In genomic region chr7:2353113-2353512, GRCh38 we compare ENCODE assay signal across 8 cellular contexts. TPM values are rescaled to one million over a fixed set of nuclear protein-coding genes. Genes with fewer than 3 reads are reported as not detected.
A peak's percentile ranks its signal among the peaks of the same experiment; 100 is the strongest.
DNase-seq lines count a peak whose midpoint lies in the region; ATAC-seq, FAIRE-seq and TF ChIP-seq lines count a peak whose summit lies in the region.

No MANE protein-coding gene starts in this region.

- no peak for FAIRE-seq in keratinocyte (lab: Jason Lieb, UNC)

- intact Hi-C loops in activated T-helper 2 cell treated with anti-CD3 and anti-CD28 coated beads, Interferon-gamma antibody, Interleukin-2, Interleukin-4, amounts not matched to agents 10 μg/mL and 5 μg/mL and 100 μg/mL, durations not matched to agents 14 hours and 24 hours and 36 hours (cut with micrococcal nuclease), result no loop called here

- TF ChIP-seq CTCF in keratinocyte (optimal IDR thresholded peaks at IDR 0.05 in 1 of 3, IDR thresholded peaks at IDR 0.05 in 1 of 3, conservative IDR thresholded peaks at IDR 0.05 in 1 of 3; ENCODE audit: extremely low read depth in 1 of 3, insufficient read depth in 2 of 3, low read length in 3 of 3), result no peak

- dilution Hi-C loops in keratinocyte (cut with MboI; ENCODE audit: extremely low pct_ligation_motif_present, low sequenced_read_pairs), result no loop called here

- no peak for DNase-seq in activated T-cell treated with anti-CD3 and anti-CD28 coated beads, Interleukin-2, amount 50 U/mL, for 24 hours
- no peak for DNase-seq in activated T-cell treated with anti-CD3 and anti-CD28 coated beads, Interleukin-2, amount 50 U/mL, for 1 hour
- no peak for DNase-seq in activated T-helper 2 cell treated with anti-CD3 and anti-CD28 coated beads, Interferon-gamma antibody, Interleukin-2, Interleukin-4, amounts not matched to agents 10 μg/mL and 5 μg/mL and 100 μg/mL, durations not matched to agents 14 hours and 24 hours and 36 hours (ENCODE audit: low spot score)
- DNase-seq in keratinocyte (ENCODE audit: low read depth, low spot score) (no peak), NCI-H526 (lab: John Stamatoyannopoulos, UW) (no peak)

- no peaks in the 10 kb centered on the region for H3K27me3 Mint-ChIP-seq in activated T-cell treated with anti-CD3 and anti-CD28 coated beads, Interleukin-2, amount 50 U/mL, for 24 hours
- no peaks in the 10 kb centered on the region for H3K27me3 Mint-ChIP-seq in activated T-helper 2 cell treated with anti-CD3 and anti-CD28 coated beads, Interferon-gamma antibody, Interleukin-2, Interleukin-4, amounts not matched to agents 10 μg/mL and 5 μg/mL and 100 μg/mL, durations not matched to agents 14 hours and 24 hours and 36 hours (ENCODE audit: low read depth)

- H3K36me3 Mint-ChIP-seq in activated T-cell treated with anti-CD3 and anti-CD28 coated beads, Interleukin-2, amount 50 U/mL, for 24 hours (ENCODE audit: low read depth), result peaks cover 46% of the 10 kb centered on the region
- peaks cover 20% of the 10 kb centered on the region for H3K36me3 Mint-ChIP-seq in activated T-helper 2 cell treated with anti-CD3 and anti-CD28 coated beads, Interferon-gamma antibody, Interleukin-2, Interleukin-4, amounts not matched to agents 10 μg/mL and 5 μg/mL and 100 μg/mL, durations not matched to agents 14 hours and 24 hours and 36 hours (ENCODE audit: low read depth)

- peak overlapping the region; percentile 99 for H3K27ac Mint-ChIP-seq in activated T-cell treated with anti-CD3 and anti-CD28 coated beads, Interleukin-2, amount 50 U/mL, for 24 hours
- peak overlapping the region; percentile 98 for H3K27ac Mint-ChIP-seq in activated T-helper 2 cell treated with anti-CD3 and anti-CD28 coated beads, Interferon-gamma antibody, Interleukin-2, Interleukin-4, amounts not matched to agents 10 μg/mL and 5 μg/mL and 100 μg/mL, durations not matched to agents 14 hours and 24 hours and 36 hours

- H3K9me3 ChIP-seq in keratinocyte (ENCODE audit: control insufficient read depth, low read depth, low read length) (no peaks in the 10 kb centered on the region), stomach smooth muscle (ENCODE audit: control insufficient read depth in 2 of 2, low read length in 2 of 2) (no peaks in the 10 kb centered on the region)

- peak overlapping the region; percentile 94 for H3K4me2 ChIP-seq in keratinocyte (ENCODE audit: control insufficient read depth, extremely low read depth, insufficient read depth, low read depth, low read length)

- H3K9me1 ChIP-seq in keratinocyte (ENCODE audit: control insufficient read depth, extremely low read depth, insufficient read depth, low read length), result no peaks in the 10 kb centered on the region

- H2AFZ ChIP-seq in keratinocyte (ENCODE audit: control insufficient read depth, low read length), result no peak overlapping the region

- H3K9me3 Mint-ChIP-seq in activated T-cell treated with anti-CD3 and anti-CD28 coated beads, Interleukin-2, amount 50 U/mL, for 24 hours, result no peaks in the 10 kb centered on the region
- H3K9me3 Mint-ChIP-seq in activated T-helper 2 cell treated with anti-CD3 and anti-CD28 coated beads, Interferon-gamma antibody, Interleukin-2, Interleukin-4, amounts not matched to agents 10 μg/mL and 5 μg/mL and 100 μg/mL, durations not matched to agents 14 hours and 24 hours and 36 hours, result no peaks in the 10 kb centered on the region

- peaks cover 7 to 15% of the 10 kb centered on the region in 2 experiments for H3K36me3 ChIP-seq in keratinocyte (ENCODE audit: control insufficient read depth in 2 of 2, extremely low read depth in 1 of 2, insufficient read depth in 2 of 2, low read length in 2 of 2)
- peaks cover 0 to 3% of the 10 kb centered on the region in 2 donors for H3K36me3 ChIP-seq in stomach smooth muscle (ENCODE audit: control insufficient read depth in 2 of 2, insufficient read depth in 2 of 2, low read length in 2 of 2)

- ATAC-seq in GM19467 (IDR thresholded peaks at IDR 0.05; ENCODE audit: unreplicated experiment) (no peak), HG03045 (IDR thresholded peaks at IDR 0.05; ENCODE audit: unreplicated experiment) (no peak)

- H3K27me3 ChIP-seq in keratinocyte (ENCODE audit: control insufficient read depth, extremely low read depth, insufficient read depth, low read length), result no peaks in the 10 kb centered on the region
- no peaks in the 10 kb centered on the region for H3K27me3 ChIP-seq in stomach smooth muscle (ENCODE audit: control insufficient read depth in 1 of 2, insufficient read depth in 2 of 2, low read length in 2 of 2)

- H3K4me1 Mint-ChIP-seq in activated T-cell treated with anti-CD3 and anti-CD28 coated beads, Interleukin-2, amount 50 U/mL, for 24 hours (ENCODE audit: low read depth), result peaks cover 32% of the 10 kb centered on the region
- H3K4me1 Mint-ChIP-seq in activated T-helper 2 cell treated with anti-CD3 and anti-CD28 coated beads, Interferon-gamma antibody, Interleukin-2, Interleukin-4, amounts not matched to agents 10 μg/mL and 5 μg/mL and 100 μg/mL, durations not matched to agents 14 hours and 24 hours and 36 hours (ENCODE audit: low read depth), result peaks cover 8% of the 10 kb centered on the region

- H3K4me3 Mint-ChIP-seq in activated T-cell treated with anti-CD3 and anti-CD28 coated beads, Interleukin-2, amount 50 U/mL, for 24 hours, result peak overlapping the region; percentile 90
- peak overlapping the region; percentile 90 for H3K4me3 Mint-ChIP-seq in activated T-helper 2 cell treated with anti-CD3 and anti-CD28 coated beads, Interferon-gamma antibody, Interleukin-2, Interleukin-4, amounts not matched to agents 10 μg/mL and 5 μg/mL and 100 μg/mL, durations not matched to agents 14 hours and 24 hours and 36 hours (ENCODE audit: low read depth)

- H3K4me3 ChIP-seq in keratinocyte (ENCODE audit: control insufficient read depth in 2 of 3, extremely low read depth in 1 of 3, insufficient read depth in 2 of 3, low read depth in 1 of 3, low read length in 3 of 3) (peak overlapping the region; percentile 72 to 86 (median 83)), stomach smooth muscle (ENCODE audit: low read length in 2 of 2) (peak overlapping the region; percentile 78 to 90)

- H3K79me2 ChIP-seq in keratinocyte (ENCODE audit: control insufficient read depth, insufficient read depth, low read length), result peaks cover 39% of the 10 kb centered on the region

- no peak overlapping the region for H3K27ac ChIP-seq in keratinocyte (ENCODE audit: control insufficient read depth, insufficient read depth, low read length)
- no peak overlapping the region for H3K27ac ChIP-seq in stomach smooth muscle (ENCODE audit: low read length)

- H3K9ac ChIP-seq in keratinocyte (ENCODE audit: control insufficient read depth, extremely low read depth, insufficient read depth, low read length) (peak overlapping the region; percentile 100), stomach smooth muscle (ENCODE audit: low read length in 2 of 2) (no peak overlapping the region)

- peaks cover 9% of the 10 kb centered on the region for H4K20me1 ChIP-seq in keratinocyte (ENCODE audit: control insufficient read depth, extremely low read depth, insufficient read depth, low read length)

- peaks cover 17% of the 10 kb centered on the region for H3K4me1 ChIP-seq in keratinocyte (ENCODE audit: control insufficient read depth, extremely low read depth, insufficient read depth, low read length)
- peaks cover 24% of the 10 kb centered on the region for H3K4me1 ChIP-seq in stomach smooth muscle (ENCODE audit: control insufficient read depth, insufficient read depth, low read length)

RNA-seq across cellular contexts. Expression of gene EIF3B, which starts 1.5 kb away (rescaled TPM):
- total RNA-seq in activated T-helper 2 cell treated with anti-CD3 and anti-CD28 coated beads, Interferon-gamma antibody, Interleukin-2, Interleukin-4, amounts not matched to agents 10 μg/mL and 5 μg/mL and 100 μg/mL, durations not matched to agents 14 hours and 24 hours and 36 hours, result 242 and 245 TPM in 2 replicates
- 119 to 169 TPM (median 144 TPM) in 3 replicates for polyA plus RNA-seq in keratinocyte
- polyA plus RNA-seq in keratinocyte (2011; ENCODE audit: low read depth), result 278 TPM
- polyA plus RNA-seq in keratinocyte (2011; cell fraction: cytosol; rRNA removed), result 116 and 141 TPM in 2 replicates
- polyA plus RNA-seq in keratinocyte (2011; cell fraction: nucleus; rRNA removed), result 229 and 245 TPM in 2 replicates
- 114 and 215 TPM in 2 replicates for polyA plus RNA-seq in keratinocyte (2012; ENCODE audit: low replicate concordance)
- 134 to 169 TPM (median 149 TPM) in 3 replicates for polyA minus RNA-seq in keratinocyte
- polyA minus RNA-seq in keratinocyte (2011; cell fraction: cytosol; rRNA and poly(A)+ RNA removed), result 125 TPM
- 77.9 and 154 TPM in 2 replicates for polyA minus RNA-seq in keratinocyte (2011; cell fraction: nucleus; rRNA and poly(A)+ RNA removed)

RNA-seq across cellular contexts. Expression of gene SNX8, which starts 38.9 kb away (rescaled TPM):
- 31.8 and 38.7 TPM in 2 replicates for total RNA-seq in activated T-helper 2 cell treated with anti-CD3 and anti-CD28 coated beads, Interferon-gamma antibody, Interleukin-2, Interleukin-4, amounts not matched to agents 10 μg/mL and 5 μg/mL and 100 μg/mL, durations not matched to agents 14 hours and 24 hours and 36 hours
- 18.0 to 28.0 TPM (median 24.2 TPM) in 3 replicates for polyA plus RNA-seq in keratinocyte
- 9.6 TPM for polyA plus RNA-seq in keratinocyte (2011; ENCODE audit: low read depth)
- polyA plus RNA-seq in keratinocyte (2011; cell fraction: cytosol; rRNA removed), result 14.3 and 24.2 TPM in 2 replicates
- polyA plus RNA-seq in keratinocyte (2011; cell fraction: nucleus; rRNA removed), result 19.1 and 25.0 TPM in 2 replicates
- polyA plus RNA-seq in keratinocyte (2012; ENCODE audit: low replicate concordance), result 14.1 and 25.0 TPM in 2 replicates
- 32.6 to 65.7 TPM (median 40.5 TPM) in 3 replicates for polyA minus RNA-seq in keratinocyte
- 20.1 TPM for polyA minus RNA-seq in keratinocyte (2011; cell fraction: cytosol; rRNA and poly(A)+ RNA removed)
- polyA minus RNA-seq in keratinocyte (2011; cell fraction: nucleus; rRNA and poly(A)+ RNA removed), result 8.3 and 15.7 TPM in 2 replicates

RNA-seq across cellular contexts. Expression of gene CHST12, which starts 50.3 kb away (rescaled TPM):
- total RNA-seq in activated T-helper 2 cell treated with anti-CD3 and anti-CD28 coated beads, Interferon-gamma antibody, Interleukin-2, Interleukin-4, amounts not matched to agents 10 μg/mL and 5 μg/mL and 100 μg/mL, durations not matched to agents 14 hours and 24 hours and 36 hours, result 9.8 and 11.8 TPM in 2 replicates
- 5.0 to 8.3 TPM (median 7.0 TPM) in 3 replicates for polyA plus RNA-seq in keratinocyte
- polyA plus RNA-seq in keratinocyte (2011; ENCODE audit: low read depth), result 3.1 TPM
- 3.5 and 7.6 TPM in 2 replicates for polyA plus RNA-seq in keratinocyte (2011; cell fraction: cytosol; rRNA removed)
- 8.3 and 12.2 TPM in 2 replicates for polyA plus RNA-seq in keratinocyte (2011; cell fraction: nucleus; rRNA removed)
- 4.7 and 7.9 TPM in 2 replicates for polyA plus RNA-seq in keratinocyte (2012; ENCODE audit: low replicate concordance)
- polyA minus RNA-seq in keratinocyte, result 2.7 to 6.8 TPM (median 3.4 TPM) in 3 replicates
- 17.1 TPM for polyA minus RNA-seq in keratinocyte (2011; cell fraction: cytosol; rRNA and poly(A)+ RNA removed)
- polyA minus RNA-seq in keratinocyte (2011; cell fraction: nucleus; rRNA and poly(A)+ RNA removed), result 10.3 and 11.1 TPM in 2 replicates
